ENCODE assay signal across 15 cellular contexts in the genomic region with DNA sequence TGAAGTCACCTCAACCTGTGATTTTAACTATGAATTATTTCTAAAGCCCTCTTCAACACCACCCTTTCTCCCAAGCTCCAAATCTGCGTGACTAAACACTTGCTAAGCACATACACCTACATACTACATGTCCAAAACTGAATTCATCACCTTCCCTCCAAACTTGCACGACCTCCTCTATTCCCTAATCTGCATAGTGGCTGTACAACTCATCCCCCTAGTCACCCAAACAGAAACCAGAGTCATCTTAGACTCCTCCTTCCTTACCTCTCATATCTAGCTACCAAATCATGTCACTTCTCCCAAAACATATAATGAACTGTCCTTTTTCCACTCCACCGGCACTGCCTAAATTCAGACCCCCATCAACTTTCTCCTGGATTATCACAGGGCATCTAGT. TPM values are rescaled to one million over a fixed set of nuclear protein-coding genes. Genes with fewer than 3 reads are reported as not detected.
DNase-seq lines count a peak whose midpoint lies in the region; ATAC-seq, FAIRE-seq and TF ChIP-seq lines count a peak whose summit lies in the region.
"Had no signal": no experiment of that assay in that cellular context is flagged by ENCODE, and none has a peak within 500 bp of the region (broad histone marks: within the 10 kb centered on the region; RNA-seq: fewer than 3 reads in every experiment).

No MANE protein-coding gene starts in this region.

- H3K4me3 ChIP-seq in epithelial cell of esophagus (ENCODE audit: low read length), result no peak overlapping the region
- H3K4me3 ChIP-seq: gastroesophageal sphincter, tibial nerve had no signal

- DNase-seq in GM13977 (ENCODE audit: low spot score) (peak; percentile 12), epithelial cell of esophagus (ENCODE audit: low read depth) (peak; percentile 59), frontal cortex (ENCODE audit: low spot score in 2 of 2) (no peak), RCC 7860 (ENCODE audit: low spot score) (no peak), T-helper 1 cell (no peak), foreskin melanocyte (no peak)
- DNase-seq: activated gamma-delta T cell, cortex of kidney, GOT3 had no signal

- ATAC-seq in GM19023 (IDR thresholded peaks at IDR 0.05; ENCODE audit: unreplicated experiment), result peak; percentile 71
- peak; percentile 87 for ATAC-seq in HG03045 (IDR thresholded peaks at IDR 0.05; ENCODE audit: unreplicated experiment)
- ATAC-seq: gastroesophageal sphincter, Panc1 had no signal

- in situ Hi-C loops in GM13977 (cut with MboI; ENCODE audit: low pct_unique_long_range_greater_than_20kb, low sequenced_read_pairs, unreplicated experiment), result no loop called here

- TF ChIP-seq CTCF in GM13977 (IDR thresholded peaks at IDR 0.05; ENCODE audit: extremely low read depth, insufficient read depth, missing control alignments), result no peak
- TF ChIP-seq CTCF in epithelial cell of esophagus (IDR thresholded peaks at IDR 0.05; ENCODE audit: insufficient read depth, low read depth, low read length, missing control alignments), result no peak

- FAIRE-seq in frontal cortex (lab: Jason Lieb, UNC), result no peak
- no peak for FAIRE-seq in RCC 7860 (lab: Jason Lieb, UNC)
- FAIRE-seq: GM12891 had no signal

RNA-seq across cellular contexts. Expression of gene ARHGAP21, which starts 16.2 kb away (rescaled TPM):
- 228 TPM for total RNA-seq in frontal cortex

Comparison
In these comparisons a context has a peak if more than half of its experiments do, and no peak if none do; other contexts are left out.
1. DNase-seq: peak in GM13977 (single experiment) and epithelial cell of esophagus (single experiment); none in frontal cortex (0 of 2), RCC 7860 (single experiment), T-helper 1 cell (0 of 5) and foreskin melanocyte (single experiment).